In the genomic region with DNA sequence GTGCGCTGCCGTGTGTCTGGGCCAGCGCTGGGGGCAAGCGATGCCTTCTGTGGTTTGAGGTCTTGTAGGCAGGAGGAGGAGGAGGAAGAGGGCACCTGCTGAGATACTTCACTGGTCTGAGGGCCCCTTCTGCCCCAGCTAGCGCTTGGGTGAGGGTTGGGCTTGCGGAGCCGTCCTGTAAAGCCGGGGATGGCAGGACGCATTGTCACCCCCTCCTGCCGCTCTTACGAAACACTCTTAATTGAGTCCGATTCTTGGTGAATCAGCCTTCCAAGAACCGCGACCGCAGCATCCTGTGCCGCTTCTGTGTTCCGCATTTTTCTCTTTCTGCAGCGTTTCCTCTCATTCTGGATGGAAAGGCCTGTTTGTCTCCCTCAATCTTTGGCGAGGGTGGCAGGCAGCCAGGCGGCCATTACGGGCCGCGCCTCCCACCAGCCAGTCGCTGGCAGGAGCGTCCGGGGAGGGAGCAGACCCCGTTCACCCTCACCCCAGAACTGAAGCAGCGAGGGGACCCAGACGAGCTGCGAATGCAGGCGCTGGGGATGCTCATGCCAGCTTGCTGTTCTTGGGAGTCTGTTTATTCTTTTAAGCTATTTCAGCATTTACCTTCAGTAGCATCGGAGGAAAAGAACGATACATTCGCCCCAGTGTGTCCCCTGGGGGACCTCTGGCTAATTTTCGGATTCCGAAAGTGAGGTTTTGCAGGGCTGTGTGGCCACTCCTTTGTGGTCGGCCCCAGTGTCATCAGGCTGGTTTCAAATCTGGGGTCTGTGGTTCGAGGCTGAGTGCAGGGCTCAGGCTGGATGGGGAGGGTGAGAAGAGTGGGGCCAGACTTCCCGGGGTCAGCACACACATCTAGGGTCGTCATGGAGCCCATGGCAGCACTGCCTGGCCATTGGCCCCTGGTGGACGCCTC, we compare ENCODE assay signal across 8 cellular contexts.
A peak's percentile ranks its signal among the peaks of the same experiment; 100 is the strongest.
DNase-seq lines count a peak whose midpoint lies in the region; ATAC-seq and TF ChIP-seq lines count a peak whose summit lies in the region.

No MANE protein-coding gene starts in this region.

- H3K9ac ChIP-seq in Loucy (ENCODE audit: low read depth, low read length, poor library complexity, severe bottlenecking) (peak overlapping the region; percentile 54), mucosa of rectum (ENCODE audit: low read depth in 1 of 2, low read length in 2 of 2) (peak overlapping the region in 1 of 2 donors; percentile 36)

- DNase-seq in activated CD8-positive, alpha-beta memory T cell treated with anti-CD3 and anti-CD28 coated beads for 24 hours, result peak; percentile 89
- peak; percentile 68 for DNase-seq in effector CD4-positive, alpha-beta T cell
- DNase-seq in stimulated activated CD8-positive, alpha-beta memory T cell treated with anti-CD3 and anti-CD28 coated beads, Interleukin-4, amount 100 ng/mL, for 1 hour (ENCODE audit: low read depth in 2 of 2, low spot score in 1 of 2), result peak; percentile 54 to 61

- H3K79me2 ChIP-seq in Loucy (ENCODE audit: insufficient read depth, low read length), result peaks cover 78% of the 10 kb centered on the region

- H3K27me3 ChIP-seq in Loucy (ENCODE audit: insufficient read depth, low read length, poor library complexity, severe bottlenecking), result no peaks in the 10 kb centered on the region
- no peaks in the 10 kb centered on the region for H3K27me3 ChIP-seq in mucosa of rectum (ENCODE audit: control insufficient read depth in 2 of 2, insufficient read depth in 2 of 2, low read length in 2 of 2)

- H3K27ac ChIP-seq in mucosa of rectum (ENCODE audit: low read depth in 2 of 2, low read length in 2 of 2), result peak overlapping the region; percentile 78 to 84

- H4K20me1 ChIP-seq in Loucy (ENCODE audit: insufficient read depth, low read length, poor library complexity, severe bottlenecking), result peaks cover 40% of the 10 kb centered on the region

- H3K9me3 ChIP-seq in Loucy (ENCODE audit: insufficient read depth, low read depth, low read length) (no peaks in the 10 kb centered on the region), mucosa of rectum (ENCODE audit: control insufficient read depth in 2 of 2, low read length in 2 of 2) (no peaks in the 10 kb centered on the region)

- peak overlapping the region; percentile 59 for H3K4me3 ChIP-seq in Loucy (ENCODE audit: low read length, poor library complexity, severe bottlenecking)
- peak overlapping the region; percentile 36 to 50 for H3K4me3 ChIP-seq in mucosa of rectum (ENCODE audit: low read length in 2 of 2)

- peak overlapping the region; percentile 86 for H3K4me2 ChIP-seq in Loucy (ENCODE audit: low read depth, low read length, poor library complexity, severe bottlenecking)

- ATAC-seq in GM19452 (IDR thresholded peaks at IDR 0.05; ENCODE audit: unreplicated experiment) (peak; percentile 57), HG03045 (IDR thresholded peaks at IDR 0.05; ENCODE audit: unreplicated experiment) (no peak), GM18858 (IDR thresholded peaks at IDR 0.05; ENCODE audit: unreplicated experiment) (no peak)

- H3K36me3 ChIP-seq in Loucy (ENCODE audit: insufficient read depth, low read length) (no peaks in the 10 kb centered on the region), mucosa of rectum (ENCODE audit: control insufficient read depth in 2 of 2, insufficient read depth in 2 of 2, low read length in 2 of 2) (no peaks in the 10 kb centered on the region)

- H3F3A ChIP-seq in Loucy (ENCODE audit: low read depth), result no peaks in the 10 kb centered on the region

- H3K4me1 ChIP-seq in Loucy (ENCODE audit: insufficient read depth, low read length, poor library complexity, severe bottlenecking), result peaks cover 50% of the 10 kb centered on the region
- H3K4me1 ChIP-seq in mucosa of rectum (ENCODE audit: control insufficient read depth in 2 of 2, insufficient read depth in 2 of 2, low read length in 2 of 2), result peaks cover 30 to 31% of the 10 kb centered on the region in 2 donors

- no peaks in the 10 kb centered on the region for H3K9me2 ChIP-seq in Loucy (replicated peaks; ENCODE audit: low read depth, low read length)

- H2AFZ ChIP-seq in Loucy (ENCODE audit: low read length), result no peak overlapping the region

- no peak for TF ChIP-seq CTCF in Loucy (conservative IDR thresholded peaks at IDR 0.05; ENCODE audit: low read length)
